In genomic region chr13:74661851-74662250, GRCh38 we compare ENCODE assay signal across 12 cellular contexts.
"Had no signal": no experiment of that assay in that cellular context is flagged by ENCODE, and none has a peak within 500 bp of the region (broad histone marks: within the 10 kb centered on the region; RNA-seq: fewer than 3 reads in every experiment).

No MANE protein-coding gene starts in this region.

- H3K36me3 ChIP-seq: sigmoid colon, WERI-Rb-1 had no signal

- H3K27me3 ChIP-seq: sigmoid colon, testis had no signal

- H3K9me3 ChIP-seq: sigmoid colon, testis had no signal

- DNase-seq: activated CD4-positive, alpha-beta T cell treated with anti-CD3 and anti-CD28 coated beads for 4 hours; activated CD8-positive, alpha-beta memory T cell treated with anti-CD3 and anti-CD28 coated beads, Interleukin-2, amount 50 U/mL, for 4 hours; activated CD8-positive, alpha-beta T cell treated with anti-CD3 and anti-CD28 coated beads for 36 hours; activated gamma-delta T cell treated with Interleukin-2 at 50 U/mL for 16 hours; activated T-cell treated with anti-CD3 and anti-CD28 coated beads, Interleukin-2, amount 50 U/mL, for 72 hours; glutamatergic neuron; sigmoid colon; stimulated activated CD4-positive, alpha-beta T cell treated with anti-CD3 and anti-CD28 coated beads, Interleukin-2, amount 100 ng/mL, for 48 hours; stimulated activated naive CD8-positive, alpha-beta T cell treated with anti-CD3 and anti-CD28 coated beads, Interleukin-15, Interleukin-2, amounts not matched to agents 100 U/mL and 50 U/mL, for 24 hours; testis; WERI-Rb-1 had no signal

- H3K4me1 Mint-ChIP-seq: neural crest cell had no signal

- H3K4me1 ChIP-seq: sigmoid colon, testis had no signal

- H3K4me3 ChIP-seq: sigmoid colon, testis had no signal

- ATAC-seq: activated CD8-positive, alpha-beta T cell treated with anti-CD3 and anti-CD28 coated beads for 36 hours; activated T-cell treated with anti-CD3 and anti-CD28 coated beads, Interleukin-2, amount 50 U/mL, for 72 hours; stimulated activated naive CD8-positive, alpha-beta T cell treated with anti-CD3 and anti-CD28 coated beads, Interleukin-15, Interleukin-2, amounts not matched to agents 100 U/mL and 50 U/mL, for 24 hours had no signal

- H3K4me3 Mint-ChIP-seq: activated CD8-positive, alpha-beta T cell treated with anti-CD3 and anti-CD28 coated beads for 36 hours; activated T-cell treated with anti-CD3 and anti-CD28 coated beads, Interleukin-2, amount 50 U/mL, for 72 hours; neural crest cell had no signal

- H3K27ac ChIP-seq: sigmoid colon, testis, WERI-Rb-1 had no signal

- H3K9me3 Mint-ChIP-seq: activated CD8-positive, alpha-beta T cell treated with anti-CD3 and anti-CD28 coated beads for 36 hours; neural crest cell had no signal

- H3K27ac Mint-ChIP-seq: activated CD8-positive, alpha-beta T cell treated with anti-CD3 and anti-CD28 coated beads for 36 hours; activated T-cell treated with anti-CD3 and anti-CD28 coated beads, Interleukin-2, amount 50 U/mL, for 72 hours had no signal
